ENCODE assay signal across 1 cellular context in the genomic region with DNA sequence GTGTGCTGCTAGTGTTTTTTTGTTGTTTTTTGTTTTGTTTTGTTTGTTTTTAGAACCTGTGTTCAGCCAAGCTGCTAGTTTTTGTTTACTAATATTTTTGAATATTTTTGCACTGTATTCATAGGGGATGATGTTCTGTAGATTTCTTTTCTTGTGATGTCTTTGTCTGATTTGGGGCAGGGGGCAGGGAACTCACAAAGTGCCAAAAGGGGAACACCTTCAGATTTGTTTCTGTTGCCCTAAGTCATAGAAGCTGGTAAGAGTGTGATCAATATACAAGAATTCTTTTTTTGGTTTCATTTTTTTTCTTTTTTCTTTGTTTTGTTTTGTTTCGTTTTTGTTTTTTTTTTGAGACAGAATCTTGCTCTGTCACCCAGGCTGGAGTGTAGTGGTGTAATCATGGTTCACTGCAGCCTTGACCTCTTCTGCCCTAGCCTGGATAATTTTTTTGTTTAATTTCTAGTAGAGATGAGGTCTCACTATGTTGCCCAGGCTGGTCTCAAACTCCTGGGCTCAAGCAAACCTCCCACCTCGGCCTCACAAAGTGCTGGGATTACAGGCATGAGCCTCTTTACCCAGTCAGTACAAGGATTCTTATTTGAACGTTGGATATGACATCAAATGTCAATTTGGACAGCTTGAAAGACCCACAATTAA.
TF ChIP-seq lines count a peak whose summit lies in the region.

No MANE protein-coding gene starts in this region.

TF ChIP-seq in HepG2, 621 proteins besides CTCF, POLR2A, EP300 and RAD21 (continued from another document and continues in another):
- TF ChIP-seq, protein P1, sequence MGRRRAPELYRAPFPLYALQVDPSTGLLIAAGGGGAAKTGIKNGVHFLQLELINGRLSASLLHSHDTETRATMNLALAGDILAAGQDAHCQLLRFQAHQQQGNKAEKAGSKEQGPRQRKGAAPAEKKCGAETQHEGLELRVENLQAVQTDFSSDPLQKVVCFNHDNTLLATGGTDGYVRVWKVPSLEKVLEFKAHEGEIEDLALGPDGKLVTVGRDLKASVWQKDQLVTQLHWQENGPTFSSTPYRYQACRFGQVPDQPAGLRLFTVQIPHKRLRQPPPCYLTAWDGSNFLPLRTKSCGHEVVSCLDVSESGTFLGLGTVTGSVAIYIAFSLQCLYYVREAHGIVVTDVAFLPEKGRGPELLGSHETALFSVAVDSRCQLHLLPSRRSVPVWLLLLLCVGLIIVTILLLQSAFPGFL (CRISPR knock-in tag; IDR thresholded peaks at IDR 0.05): no peak
- TF ChIP-seq ERF (CRISPR knock-in tag; IDR thresholded peaks at IDR 0.05) (no peak), ZNF17 (CRISPR knock-in tag; IDR thresholded peaks at IDR 0.05) (no peak), NPAS2 (CRISPR knock-in tag; IDR thresholded peaks at IDR 0.05; ENCODE audit: borderline replicate concordance) (no peak), ZNF768 (CRISPR knock-in tag; IDR thresholded peaks at IDR 0.05) (no peak), SCMH1 (CRISPR knock-in tag; IDR thresholded peaks at IDR 0.05; ENCODE audit: borderline replicate concordance) (no peak), RXRA (CRISPR knock-in tag; IDR thresholded peaks at IDR 0.05) (peak; percentile 67; the same call in 1 of the 2 replicates), TBP (CRISPR knock-in tag; IDR thresholded peaks at IDR 0.05) (no peak), ZNF20 (CRISPR knock-in tag; IDR thresholded peaks at IDR 0.05) (no peak), DPF2 (CRISPR knock-in tag; IDR thresholded peaks at IDR 0.05; ENCODE audit: borderline replicate concordance, low read depth) (no peak), KLF13 (CRISPR knock-in tag; IDR thresholded peaks at IDR 0.05) (no peak), ZNF552 (CRISPR knock-in tag; IDR thresholded peaks at IDR 0.05; ENCODE audit: borderline replicate concordance) (no peak), ZBTB7B (CRISPR knock-in tag; IDR thresholded peaks at IDR 0.05) (no peak), FOXP1 (IDR thresholded peaks at IDR 0.05) (no peak), FOXP1 (CRISPR knock-in tag; IDR thresholded peaks at IDR 0.05) (peak; percentile 57; the same call in 1 of the 2 replicates), GFI1 (CRISPR knock-in tag; IDR thresholded peaks at IDR 0.05; ENCODE audit: borderline replicate concordance) (0 out of 2 replicates have a peak, but pooled peaks have one; percentile 22), MLLT10 (CRISPR knock-in tag; IDR thresholded peaks at IDR 0.05) (no peak), HNRNPK (IDR thresholded peaks at IDR 0.05; ENCODE audit: low read depth, low read length, poor library complexity, severe bottlenecking) (no peak), FOXM1 (CRISPR knock-in tag; IDR thresholded peaks at IDR 0.05) (no peak), HNRNPUL1 (IDR thresholded peaks at IDR 0.05; ENCODE audit: low read depth, low read length) (no peak), CEBPG (CRISPR knock-in tag; IDR thresholded peaks at IDR 0.05) (no peak), SNRNP70 (IDR thresholded peaks at IDR 0.05; ENCODE audit: low read depth, low read length) (no peak), KLF15 (CRISPR knock-in tag; IDR thresholded peaks at IDR 0.05; ENCODE audit: borderline replicate concordance) (no peak), ZFY (CRISPR knock-in tag; IDR thresholded peaks at IDR 0.05) (no peak), SNAI1 (CRISPR knock-in tag; IDR thresholded peaks at IDR 0.05; ENCODE audit: borderline replicate concordance) (no peak), ZNF451 (CRISPR knock-in tag; IDR thresholded peaks at IDR 0.05) (no peak), IRF2 (CRISPR knock-in tag; IDR thresholded peaks at IDR 0.05) (0 out of 2 replicates have a peak, but pooled peaks have one; percentile 11), TSC22D2 (CRISPR knock-in tag; IDR thresholded peaks at IDR 0.05; ENCODE audit: borderline replicate concordance) (no peak), AKAP8 (CRISPR knock-in tag; IDR thresholded peaks at IDR 0.05) (no peak), PPARG (CRISPR knock-in tag; conservative IDR thresholded peaks at IDR 0.05) (0 out of 2 replicates have a peak, but pooled peaks have one; percentile 16), ZNF878 (CRISPR knock-in tag; IDR thresholded peaks at IDR 0.05) (no peak), ZNF205 (CRISPR knock-in tag; IDR thresholded peaks at IDR 0.05) (no peak), ADNP (CRISPR knock-in tag; IDR thresholded peaks at IDR 0.05) (no peak), FOXO1 (CRISPR knock-in tag; IDR thresholded peaks at IDR 0.05) (no peak)
- TF ChIP-seq, protein P2, sequence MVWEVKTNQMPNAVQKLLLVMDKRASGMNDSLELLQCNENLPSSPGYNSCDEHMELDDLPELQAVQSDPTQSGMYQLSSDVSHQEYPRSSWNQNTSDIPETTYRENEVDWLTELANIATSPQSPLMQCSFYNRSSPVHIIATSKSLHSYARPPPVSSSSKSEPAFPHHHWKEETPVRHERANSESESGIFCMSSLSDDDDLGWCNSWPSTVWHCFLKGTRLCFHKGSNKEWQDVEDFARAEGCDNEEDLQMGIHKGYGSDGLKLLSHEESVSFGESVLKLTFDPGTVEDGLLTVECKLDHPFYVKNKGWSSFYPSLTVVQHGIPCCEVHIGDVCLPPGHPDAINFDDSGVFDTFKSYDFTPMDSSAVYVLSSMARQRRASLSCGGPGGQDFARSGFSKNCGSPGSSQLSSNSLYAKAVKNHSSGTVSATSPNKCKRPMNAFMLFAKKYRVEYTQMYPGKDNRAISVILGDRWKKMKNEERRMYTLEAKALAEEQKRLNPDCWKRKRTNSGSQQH (CRISPR knock-in tag; IDR thresholded peaks at IDR 0.05; ENCODE audit: low read depth): no peak
- TF ChIP-seq, protein P3, sequence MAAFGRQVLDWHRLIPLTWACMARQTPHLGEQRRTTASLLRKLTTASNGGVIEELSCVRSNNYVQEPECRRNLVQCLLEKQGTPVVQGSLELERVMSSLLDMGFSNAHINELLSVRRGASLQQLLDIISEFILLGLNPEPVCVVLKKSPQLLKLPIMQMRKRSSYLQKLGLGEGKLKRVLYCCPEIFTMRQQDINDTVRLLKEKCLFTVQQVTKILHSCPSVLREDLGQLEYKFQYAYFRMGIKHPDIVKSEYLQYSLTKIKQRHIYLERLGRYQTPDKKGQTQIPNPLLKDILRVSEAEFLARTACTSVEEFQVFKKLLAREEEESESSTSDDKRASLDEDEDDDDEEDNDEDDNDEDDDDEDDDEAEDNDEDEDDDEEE (CRISPR knock-in tag; IDR thresholded peaks at IDR 0.05): no peak
- TF ChIP-seq, protein P4, sequence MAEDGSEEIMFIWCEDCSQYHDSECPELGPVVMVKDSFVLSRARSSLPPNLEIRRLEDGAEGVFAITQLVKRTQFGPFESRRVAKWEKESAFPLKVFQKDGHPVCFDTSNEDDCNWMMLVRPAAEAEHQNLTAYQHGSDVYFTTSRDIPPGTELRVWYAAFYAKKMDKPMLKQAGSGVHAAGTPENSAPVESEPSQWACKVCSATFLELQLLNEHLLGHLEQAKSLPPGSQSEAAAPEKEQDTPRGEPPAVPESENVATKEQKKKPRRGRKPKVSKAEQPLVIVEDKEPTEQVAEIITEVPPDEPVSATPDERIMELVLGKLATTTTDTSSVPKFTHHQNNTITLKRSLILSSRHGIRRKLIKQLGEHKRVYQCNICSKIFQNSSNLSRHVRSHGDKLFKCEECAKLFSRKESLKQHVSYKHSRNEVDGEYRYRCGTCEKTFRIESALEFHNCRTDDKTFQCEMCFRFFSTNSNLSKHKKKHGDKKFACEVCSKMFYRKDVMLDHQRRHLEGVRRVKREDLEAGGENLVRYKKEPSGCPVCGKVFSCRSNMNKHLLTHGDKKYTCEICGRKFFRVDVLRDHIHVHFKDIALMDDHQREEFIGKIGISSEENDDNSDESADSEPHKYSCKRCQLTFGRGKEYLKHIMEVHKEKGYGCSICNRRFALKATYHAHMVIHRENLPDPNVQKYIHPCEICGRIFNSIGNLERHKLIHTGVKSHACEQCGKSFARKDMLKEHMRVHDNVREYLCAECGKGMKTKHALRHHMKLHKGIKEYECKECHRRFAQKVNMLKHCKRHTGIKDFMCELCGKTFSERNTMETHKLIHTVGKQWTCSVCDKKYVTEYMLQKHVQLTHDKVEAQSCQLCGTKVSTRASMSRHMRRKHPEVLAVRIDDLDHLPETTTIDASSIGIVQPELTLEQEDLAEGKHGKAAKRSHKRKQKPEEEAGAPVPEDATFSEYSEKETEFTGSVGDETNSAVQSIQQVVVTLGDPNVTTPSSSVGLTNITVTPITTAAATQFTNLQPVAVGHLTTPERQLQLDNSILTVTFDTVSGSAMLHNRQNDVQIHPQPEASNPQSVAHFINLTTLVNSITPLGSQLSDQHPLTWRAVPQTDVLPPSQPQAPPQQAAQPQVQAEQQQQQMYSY (CRISPR knock-in tag; IDR thresholded peaks at IDR 0.05): no peak
- TF ChIP-seq, protein P5, sequence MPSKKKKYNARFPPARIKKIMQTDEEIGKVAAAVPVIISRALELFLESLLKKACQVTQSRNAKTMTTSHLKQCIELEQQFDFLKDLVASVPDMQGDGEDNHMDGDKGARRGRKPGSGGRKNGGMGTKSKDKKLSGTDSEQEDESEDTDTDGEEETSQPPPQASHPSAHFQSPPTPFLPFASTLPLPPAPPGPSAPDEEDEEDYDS (CRISPR knock-in tag; IDR thresholded peaks at IDR 0.05): 0 out of 2 replicates have a peak, but pooled peaks have one; percentile 35
- TF ChIP-seq, protein P6, sequence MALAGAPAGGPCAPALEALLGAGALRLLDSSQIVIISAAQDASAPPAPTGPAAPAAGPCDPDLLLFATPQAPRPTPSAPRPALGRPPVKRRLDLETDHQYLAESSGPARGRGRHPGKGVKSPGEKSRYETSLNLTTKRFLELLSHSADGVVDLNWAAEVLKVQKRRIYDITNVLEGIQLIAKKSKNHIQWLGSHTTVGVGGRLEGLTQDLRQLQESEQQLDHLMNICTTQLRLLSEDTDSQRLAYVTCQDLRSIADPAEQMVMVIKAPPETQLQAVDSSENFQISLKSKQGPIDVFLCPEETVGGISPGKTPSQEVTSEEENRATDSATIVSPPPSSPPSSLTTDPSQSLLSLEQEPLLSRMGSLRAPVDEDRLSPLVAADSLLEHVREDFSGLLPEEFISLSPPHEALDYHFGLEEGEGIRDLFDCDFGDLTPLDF (CRISPR knock-in tag; IDR thresholded peaks at IDR 0.05): no peak
- TF ChIP-seq, protein P7, sequence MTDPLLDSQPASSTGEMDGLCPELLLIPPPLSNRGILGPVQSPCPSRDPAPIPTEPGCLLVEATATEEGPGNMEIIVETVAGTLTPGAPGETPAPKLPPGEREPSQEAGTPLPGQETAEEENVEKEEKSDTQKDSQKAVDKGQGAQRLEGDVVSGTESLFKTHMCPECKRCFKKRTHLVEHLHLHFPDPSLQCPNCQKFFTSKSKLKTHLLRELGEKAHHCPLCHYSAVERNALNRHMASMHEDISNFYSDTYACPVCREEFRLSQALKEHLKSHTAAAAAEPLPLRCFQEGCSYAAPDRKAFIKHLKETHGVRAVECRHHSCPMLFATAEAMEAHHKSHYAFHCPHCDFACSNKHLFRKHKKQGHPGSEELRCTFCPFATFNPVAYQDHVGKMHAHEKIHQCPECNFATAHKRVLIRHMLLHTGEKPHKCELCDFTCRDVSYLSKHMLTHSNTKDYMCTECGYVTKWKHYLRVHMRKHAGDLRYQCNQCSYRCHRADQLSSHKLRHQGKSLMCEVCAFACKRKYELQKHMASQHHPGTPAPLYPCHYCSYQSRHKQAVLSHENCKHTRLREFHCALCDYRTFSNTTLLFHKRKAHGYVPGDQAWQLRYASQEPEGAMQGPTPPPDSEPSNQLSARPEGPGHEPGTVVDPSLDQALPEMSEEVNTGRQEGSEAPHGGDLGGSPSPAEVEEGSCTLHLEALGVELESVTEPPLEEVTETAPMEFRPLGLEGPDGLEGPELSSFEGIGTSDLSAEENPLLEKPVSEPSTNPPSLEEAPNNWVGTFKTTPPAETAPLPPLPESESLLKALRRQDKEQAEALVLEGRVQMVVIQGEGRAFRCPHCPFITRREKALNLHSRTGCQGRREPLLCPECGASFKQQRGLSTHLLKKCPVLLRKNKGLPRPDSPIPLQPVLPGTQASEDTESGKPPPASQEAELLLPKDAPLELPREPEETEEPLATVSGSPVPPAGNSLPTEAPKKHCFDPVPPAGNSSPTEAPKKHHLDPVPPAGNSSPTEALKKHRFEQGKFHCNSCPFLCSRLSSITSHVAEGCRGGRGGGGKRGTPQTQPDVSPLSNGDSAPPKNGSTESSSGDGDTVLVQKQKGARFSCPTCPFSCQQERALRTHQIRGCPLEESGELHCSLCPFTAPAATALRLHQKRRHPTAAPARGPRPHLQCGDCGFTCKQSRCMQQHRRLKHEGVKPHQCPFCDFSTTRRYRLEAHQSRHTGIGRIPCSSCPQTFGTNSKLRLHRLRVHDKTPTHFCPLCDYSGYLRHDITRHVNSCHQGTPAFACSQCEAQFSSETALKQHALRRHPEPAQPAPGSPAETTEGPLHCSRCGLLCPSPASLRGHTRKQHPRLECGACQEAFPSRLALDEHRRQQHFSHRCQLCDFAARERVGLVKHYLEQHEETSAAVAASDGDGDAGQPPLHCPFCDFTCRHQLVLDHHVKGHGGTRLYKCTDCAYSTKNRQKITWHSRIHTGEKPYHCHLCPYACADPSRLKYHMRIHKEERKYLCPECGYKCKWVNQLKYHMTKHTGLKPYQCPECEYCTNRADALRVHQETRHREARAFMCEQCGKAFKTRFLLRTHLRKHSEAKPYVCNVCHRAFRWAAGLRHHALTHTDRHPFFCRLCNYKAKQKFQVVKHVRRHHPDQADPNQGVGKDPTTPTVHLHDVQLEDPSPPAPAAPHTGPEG (CRISPR knock-in tag; IDR thresholded peaks at IDR 0.05): no peak
- TF ChIP-seq, protein P8, sequence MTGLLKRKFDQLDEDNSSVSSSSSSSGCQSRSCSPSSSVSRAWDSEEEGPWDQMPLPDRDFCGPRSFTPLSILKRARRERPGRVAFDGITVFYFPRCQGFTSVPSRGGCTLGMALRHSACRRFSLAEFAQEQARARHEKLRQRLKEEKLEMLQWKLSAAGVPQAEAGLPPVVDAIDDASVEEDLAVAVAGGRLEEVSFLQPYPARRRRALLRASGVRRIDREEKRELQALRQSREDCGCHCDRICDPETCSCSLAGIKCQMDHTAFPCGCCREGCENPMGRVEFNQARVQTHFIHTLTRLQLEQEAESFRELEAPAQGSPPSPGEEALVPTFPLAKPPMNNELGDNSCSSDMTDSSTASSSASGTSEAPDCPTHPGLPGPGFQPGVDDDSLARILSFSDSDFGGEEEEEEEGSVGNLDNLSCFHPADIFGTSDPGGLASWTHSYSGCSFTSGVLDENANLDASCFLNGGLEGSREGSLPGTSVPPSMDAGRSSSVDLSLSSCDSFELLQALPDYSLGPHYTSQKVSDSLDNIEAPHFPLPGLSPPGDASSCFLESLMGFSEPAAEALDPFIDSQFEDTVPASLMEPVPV (CRISPR knock-in tag; IDR thresholded peaks at IDR 0.05): no peak
- TF ChIP-seq, protein P9, sequence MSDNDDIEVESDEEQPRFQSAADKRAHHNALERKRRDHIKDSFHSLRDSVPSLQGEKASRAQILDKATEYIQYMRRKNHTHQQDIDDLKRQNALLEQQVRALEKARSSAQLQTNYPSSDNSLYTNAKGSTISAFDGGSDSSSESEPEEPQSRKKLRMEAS (IDR thresholded peaks at IDR 0.05): no peak
- TF ChIP-seq, protein P10, sequence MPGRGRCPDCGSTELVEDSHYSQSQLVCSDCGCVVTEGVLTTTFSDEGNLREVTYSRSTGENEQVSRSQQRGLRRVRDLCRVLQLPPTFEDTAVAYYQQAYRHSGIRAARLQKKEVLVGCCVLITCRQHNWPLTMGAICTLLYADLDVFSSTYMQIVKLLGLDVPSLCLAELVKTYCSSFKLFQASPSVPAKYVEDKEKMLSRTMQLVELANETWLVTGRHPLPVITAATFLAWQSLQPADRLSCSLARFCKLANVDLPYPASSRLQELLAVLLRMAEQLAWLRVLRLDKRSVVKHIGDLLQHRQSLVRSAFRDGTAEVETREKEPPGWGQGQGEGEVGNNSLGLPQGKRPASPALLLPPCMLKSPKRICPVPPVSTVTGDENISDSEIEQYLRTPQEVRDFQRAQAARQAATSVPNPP (CRISPR knock-in tag; IDR thresholded peaks at IDR 0.05): no peak
